Comparison of ENCODE assay signal across 1 cellular context in genomic region chr1:25232027-25232865, GRCh38.
TF ChIP-seq lines count a peak whose summit lies in the region.

Gene SYF2 (minus strand): TSS chr1:25232502. CDS start chr1:25232467, 35 bp downstream.

TF ChIP-seq in HepG2, 621 proteins besides CTCF, POLR2A, EP300 and RAD21 (continued from another document and continues in another):
- TF ChIP-seq AKAP8 (CRISPR knock-in tag; IDR thresholded peaks at IDR 0.05) (0 out of 2 replicates have a peak, but pooled peaks have one; percentile 43), MATR3 (CRISPR knock-in tag; IDR thresholded peaks at IDR 0.05) (no peak), ZBTB44 (CRISPR knock-in tag; IDR thresholded peaks at IDR 0.05) (no peak), ZBTB39 (CRISPR knock-in tag; IDR thresholded peaks at IDR 0.05) (no peak), ZBTB10 (CRISPR knock-in tag; IDR thresholded peaks at IDR 0.05; ENCODE audit: borderline replicate concordance) (no peak), ZNF639 (CRISPR knock-in tag; conservative IDR thresholded peaks at IDR 0.05) (peak; percentile 66; the same call in 1 of the 2 replicates), CREBL2 (CRISPR knock-in tag; IDR thresholded peaks at IDR 0.05; ENCODE audit: borderline replicate concordance) (no peak), RELA (CRISPR knock-in tag; IDR thresholded peaks at IDR 0.05) (no peak), EEA1 (CRISPR knock-in tag; IDR thresholded peaks at IDR 0.05; ENCODE audit: borderline replicate concordance) (no peak), MED1 (CRISPR knock-in tag; IDR thresholded peaks at IDR 0.05) (no peak), TEAD2 (CRISPR knock-in tag; IDR thresholded peaks at IDR 0.05) (no peak), ATRX (CRISPR knock-in tag; IDR thresholded peaks at IDR 0.05; ENCODE audit: borderline replicate concordance) (no peak), FUBP1 (CRISPR knock-in tag; IDR thresholded peaks at IDR 0.05; ENCODE audit: borderline replicate concordance) (no peak), TFDP1 (CRISPR knock-in tag; IDR thresholded peaks at IDR 0.05; ENCODE audit: borderline replicate concordance) (no peak; the same call in 1 of the 2 replicates), ZNF513 (CRISPR knock-in tag; conservative IDR thresholded peaks at IDR 0.05) (no peak), ZBED4 (CRISPR knock-in tag; IDR thresholded peaks at IDR 0.05; ENCODE audit: borderline replicate concordance) (no peak; the same call in 1 of the 2 replicates), NFE2L1 (CRISPR knock-in tag; IDR thresholded peaks at IDR 0.05; ENCODE audit: borderline replicate concordance) (no peak), ZFP36L2 (CRISPR knock-in tag; IDR thresholded peaks at IDR 0.05) (no peak), MTF2 (CRISPR knock-in tag; IDR thresholded peaks at IDR 0.05; ENCODE audit: borderline replicate concordance) (no peak), ZNF557 (CRISPR knock-in tag; IDR thresholded peaks at IDR 0.05) (no peak; the same call in 1 of the 2 replicates), ZNF562 (CRISPR knock-in tag; IDR thresholded peaks at IDR 0.05; ENCODE audit: borderline replicate concordance) (no peak), CEBPZ (IDR thresholded peaks at IDR 0.05; ENCODE audit: low read length) (no peak), ZMYM3 (CRISPR knock-in tag; IDR thresholded peaks at IDR 0.05) (no peak), MBD4 (IDR thresholded peaks at IDR 0.05; ENCODE audit: borderline replicate concordance, low read length) (no peak), NFE2 (CRISPR knock-in tag; IDR thresholded peaks at IDR 0.05) (no peak), ZC3H13 (CRISPR knock-in tag; IDR thresholded peaks at IDR 0.05) (no peak), ZBTB25 (CRISPR knock-in tag; IDR thresholded peaks at IDR 0.05) (no peak; the same call in 1 of the 2 replicates), GABPB1 (CRISPR knock-in tag; IDR thresholded peaks at IDR 0.05) (peak; percentile 94), TIGD3 (CRISPR knock-in tag; IDR thresholded peaks at IDR 0.05; ENCODE audit: borderline replicate concordance) (0 out of 2 replicates have a peak, but pooled peaks have one; percentile 63)
